ENCODE assay signal across 19 cellular contexts in the genomic region with DNA sequence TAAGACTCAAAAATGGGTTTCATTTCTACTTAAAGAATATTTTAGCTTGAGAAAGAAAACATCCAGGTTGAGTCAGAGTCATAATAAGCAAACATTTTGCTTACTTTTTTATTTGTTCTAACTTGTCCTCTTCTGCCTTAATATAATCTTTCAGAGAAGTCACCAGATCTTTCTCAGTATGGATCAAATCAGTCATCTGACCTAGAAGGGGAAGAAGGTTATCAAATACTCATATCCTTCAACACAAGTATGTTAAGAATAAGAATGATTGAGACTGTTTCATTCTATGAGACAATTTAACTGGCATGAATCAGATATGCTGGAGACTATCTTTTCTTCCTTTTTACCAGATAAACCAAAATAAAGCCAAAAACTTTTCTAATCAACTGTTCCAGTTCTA.
"Had no signal": no experiment of that assay in that cellular context is flagged by ENCODE, and none has a peak within 500 bp of the region (broad histone marks: within the 10 kb centered on the region; RNA-seq: fewer than 3 reads in every experiment).

No MANE protein-coding gene starts in this region.

- H3K4me3 Mint-ChIP-seq: dendritic cell treated with granulocyte-macrophage colony-stimulating factor and Interleukin-4, amounts not matched to agents 40 ng/mL and 50 ng/mL, for 4 days; memory B cell; mesothelial cell of epicardium; natural killer cell; neural crest cell; type B pancreatic cell had no signal

- ATAC-seq: left cardiac atrium; lower lobe of right lung; natural killer cell; stimulated activated naive CD8-positive, alpha-beta T cell treated with anti-CD3 and anti-CD28 coated beads, Interleukin-15, Interleukin-2, amounts not matched to agents 100 U/mL and 50 U/mL, for 24 hours had no signal

- DNase-seq: foreskin melanocyte; head of caudate nucleus; kidney; left cardiac atrium; left ventricle myocardium inferior; lower lobe of right lung; natural killer cell; posterior cingulate gyrus; small intestine; stimulated activated CD4-positive, alpha-beta T cell treated with anti-CD3 and anti-CD28 coated beads, Interleukin-12 subunit alpha, Interleukin-12 subunit beta, amount 100 ng/mL, for 4 hours; stimulated activated naive CD8-positive, alpha-beta T cell treated with anti-CD3 and anti-CD28 coated beads, Interleukin-15, Interleukin-2, amounts not matched to agents 100 U/mL and 50 U/mL, for 24 hours; thyroid gland had no signal

- H3K9me3 ChIP-seq: left ventricle myocardium inferior, lower lobe of right lung, suprapubic skin, thyroid gland had no signal

- H3K27ac Mint-ChIP-seq: dendritic cell treated with granulocyte-macrophage colony-stimulating factor and Interleukin-4, amounts not matched to agents 40 ng/mL and 50 ng/mL, for 4 days; memory B cell; mesothelial cell of epicardium; type B pancreatic cell had no signal

- H3K27me3 ChIP-seq: hepatocyte, suprapubic skin, thyroid gland had no signal

- H3K27me3 Mint-ChIP-seq: dendritic cell treated with granulocyte-macrophage colony-stimulating factor and Interleukin-4, amounts not matched to agents 40 ng/mL and 50 ng/mL, for 4 days; memory B cell; type B pancreatic cell had no signal

- H3K4me3 ChIP-seq: hepatocyte, left ventricle myocardium inferior, lower lobe of right lung, suprapubic skin, thyroid gland had no signal

- H3K9me3 Mint-ChIP-seq: dendritic cell treated with granulocyte-macrophage colony-stimulating factor and Interleukin-4, amounts not matched to agents 40 ng/mL and 50 ng/mL, for 4 days; memory B cell; mesothelial cell of epicardium; natural killer cell; neural crest cell; type B pancreatic cell had no signal

- H3K27ac ChIP-seq: hepatocyte, left ventricle myocardium inferior, lower lobe of right lung, suprapubic skin, thyroid gland had no signal

- H3K4me1 Mint-ChIP-seq: neural crest cell had no signal
